In the genomic region with DNA sequence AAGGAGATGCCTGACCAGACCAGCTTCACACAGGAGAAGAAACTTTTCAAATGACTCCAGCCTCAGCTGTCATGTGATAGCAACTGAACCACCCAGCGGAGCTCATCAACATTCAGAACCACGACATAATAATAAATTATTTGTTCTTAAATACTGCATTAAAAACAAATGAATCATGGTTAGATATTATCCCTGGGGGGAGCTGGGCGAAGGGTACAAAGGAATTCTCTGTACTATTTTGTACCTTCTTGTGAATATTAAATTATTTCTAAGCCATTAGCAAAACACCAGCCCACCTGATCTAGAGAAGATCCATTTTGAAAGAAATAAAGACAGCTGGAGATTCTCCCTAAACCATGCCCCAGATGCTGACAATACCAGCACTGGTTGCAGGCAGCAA, we compare ENCODE assay signal across 10 cellular contexts. TPM values are rescaled to one million over a fixed set of nuclear protein-coding genes. Genes with fewer than 3 reads are reported as not detected.
"Had no signal": no experiment of that assay in that cellular context is flagged by ENCODE, and none has a peak within 500 bp of the region (broad histone marks: within the 10 kb centered on the region; RNA-seq: fewer than 3 reads in every experiment).

No MANE protein-coding gene starts in this region.

- H3K4me3 ChIP-seq: GM23248, GM23338, HAP-1 had no signal

- H3K4me1 ChIP-seq: HAP-1 had no signal

- ATAC-seq: GM23338, HCT116 had no signal

- DNase-seq: GM23248, GOT3, H7, H9, HFFc6 had no signal

- H3K9me3 ChIP-seq: HAP-1 had no signal

- H3K27ac ChIP-seq: GM23248 had no signal

- H3K36me3 ChIP-seq: HAP-1 had no signal

RNA-seq across cellular contexts. Expression of gene NKX2-3, which starts 45.6 kb away (rescaled TPM):
- total RNA-seq: GM23248, GM23338, H1, H4, H7, H9, HFFc6 had no signal
